Comparison of ENCODE assay signal across 1 cellular context in genomic region chr19:49492573-49493411, GRCh38.
TF ChIP-seq lines count a peak whose summit lies in the region.

No MANE protein-coding gene starts in this region.

TF ChIP-seq in HepG2, 621 proteins besides CTCF, POLR2A, EP300 and RAD21 (continued from another document and continues in another):
- TF ChIP-seq, protein P1, sequence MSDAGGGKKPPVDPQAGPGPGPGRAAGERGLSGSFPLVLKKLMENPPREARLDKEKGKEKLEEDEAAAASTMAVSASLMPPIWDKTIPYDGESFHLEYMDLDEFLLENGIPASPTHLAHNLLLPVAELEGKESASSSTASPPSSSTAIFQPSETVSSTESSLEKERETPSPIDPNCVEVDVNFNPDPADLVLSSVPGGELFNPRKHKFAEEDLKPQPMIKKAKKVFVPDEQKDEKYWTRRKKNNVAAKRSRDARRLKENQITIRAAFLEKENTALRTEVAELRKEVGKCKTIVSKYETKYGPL (CRISPR knock-in tag; IDR thresholded peaks at IDR 0.05), result no peak
- TF ChIP-seq, protein P2, sequence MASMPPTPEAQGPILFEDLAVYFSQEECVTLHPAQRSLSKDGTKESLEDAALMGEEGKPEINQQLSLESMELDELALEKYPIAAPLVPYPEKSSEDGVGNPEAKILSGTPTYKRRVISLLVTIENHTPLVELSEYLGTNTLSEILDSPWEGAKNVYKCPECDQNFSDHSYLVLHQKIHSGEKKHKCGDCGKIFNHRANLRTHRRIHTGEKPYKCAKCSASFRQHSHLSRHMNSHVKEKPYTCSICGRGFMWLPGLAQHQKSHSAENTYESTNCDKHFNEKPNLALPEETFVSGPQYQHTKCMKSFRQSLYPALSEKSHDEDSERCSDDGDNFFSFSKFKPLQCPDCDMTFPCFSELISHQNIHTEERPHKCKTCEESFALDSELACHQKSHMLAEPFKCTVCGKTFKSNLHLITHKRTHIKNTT (CRISPR knock-in tag; IDR thresholded peaks at IDR 0.05), result no peak
- TF ChIP-seq NONO (IDR thresholded peaks at IDR 0.05) (no peak), NONO (CRISPR knock-in tag; conservative IDR thresholded peaks at IDR 0.05) (peak; percentile 46), MXD3 (CRISPR knock-in tag; IDR thresholded peaks at IDR 0.05) (no peak), BCL6 (CRISPR knock-in tag; IDR thresholded peaks at IDR 0.05) (0 out of 2 replicates have a peak, but pooled peaks have one; percentile 10), U2AF1 (optimal IDR thresholded peaks at IDR 0.05; ENCODE audit: low read depth, low read length) (no peak), BORCS8-MEF2B (CRISPR knock-in tag; IDR thresholded peaks at IDR 0.05) (no peak), EEA1 (CRISPR knock-in tag; IDR thresholded peaks at IDR 0.05; ENCODE audit: borderline replicate concordance) (no peak), HOXA7 (CRISPR knock-in tag; IDR thresholded peaks at IDR 0.05) (no peak), ZNF660 (CRISPR knock-in tag; IDR thresholded peaks at IDR 0.05; ENCODE audit: borderline replicate concordance, low read depth) (no peak), ZNF20 (CRISPR knock-in tag; IDR thresholded peaks at IDR 0.05) (no peak), ZNF326 (CRISPR knock-in tag; IDR thresholded peaks at IDR 0.05; ENCODE audit: borderline replicate concordance) (no peak), ZZZ3 (CRISPR knock-in tag; IDR thresholded peaks at IDR 0.05; ENCODE audit: borderline replicate concordance) (no peak), ZNF230 (CRISPR knock-in tag; IDR thresholded peaks at IDR 0.05) (no peak), ZNF878 (CRISPR knock-in tag; IDR thresholded peaks at IDR 0.05) (0 out of 2 replicates have a peak, but pooled peaks have one; percentile 35), ZBED4 (CRISPR knock-in tag; IDR thresholded peaks at IDR 0.05; ENCODE audit: borderline replicate concordance) (no peak), ZNF24 (IDR thresholded peaks at IDR 0.05) (no peak), IRF1 (CRISPR knock-in tag; IDR thresholded peaks at IDR 0.05; ENCODE audit: low read depth) (no peak), ZNF333 (CRISPR knock-in tag; IDR thresholded peaks at IDR 0.05; ENCODE audit: borderline replicate concordance) (no peak), BHLHE40 (IDR thresholded peaks at IDR 0.05; ENCODE audit: low read length) (no peak), ZNF546 (CRISPR knock-in tag; conservative IDR thresholded peaks at IDR 0.05) (no peak)
- TF ChIP-seq, protein P3, sequence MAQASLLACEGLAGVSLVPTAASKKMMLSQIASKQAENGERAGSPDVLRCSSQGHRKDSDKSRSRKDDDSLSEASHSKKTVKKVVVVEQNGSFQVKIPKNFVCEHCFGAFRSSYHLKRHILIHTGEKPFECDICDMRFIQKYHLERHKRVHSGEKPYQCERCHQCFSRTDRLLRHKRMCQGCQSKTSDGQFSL (CRISPR knock-in tag; IDR thresholded peaks at IDR 0.05), result no peak
- TF ChIP-seq, protein P4, sequence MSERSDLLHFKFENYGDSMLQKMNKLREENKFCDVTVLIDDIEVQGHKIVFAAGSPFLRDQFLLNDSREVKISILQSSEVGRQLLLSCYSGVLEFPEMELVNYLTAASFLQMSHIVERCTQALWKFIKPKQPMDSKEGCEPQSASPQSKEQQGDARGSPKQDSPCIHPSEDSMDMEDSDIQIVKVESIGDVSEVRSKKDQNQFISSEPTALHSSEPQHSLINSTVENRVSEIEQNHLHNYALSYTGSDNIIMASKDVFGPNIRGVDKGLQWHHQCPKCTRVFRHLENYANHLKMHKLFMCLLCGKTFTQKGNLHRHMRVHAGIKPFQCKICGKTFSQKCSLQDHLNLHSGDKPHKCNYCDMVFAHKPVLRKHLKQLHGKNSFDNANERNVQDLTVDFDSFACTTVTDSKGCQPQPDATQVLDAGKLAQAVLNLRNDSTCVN (CRISPR knock-in tag; IDR thresholded peaks at IDR 0.05; ENCODE audit: borderline replicate concordance), result no peak
- TF ChIP-seq, protein P5, sequence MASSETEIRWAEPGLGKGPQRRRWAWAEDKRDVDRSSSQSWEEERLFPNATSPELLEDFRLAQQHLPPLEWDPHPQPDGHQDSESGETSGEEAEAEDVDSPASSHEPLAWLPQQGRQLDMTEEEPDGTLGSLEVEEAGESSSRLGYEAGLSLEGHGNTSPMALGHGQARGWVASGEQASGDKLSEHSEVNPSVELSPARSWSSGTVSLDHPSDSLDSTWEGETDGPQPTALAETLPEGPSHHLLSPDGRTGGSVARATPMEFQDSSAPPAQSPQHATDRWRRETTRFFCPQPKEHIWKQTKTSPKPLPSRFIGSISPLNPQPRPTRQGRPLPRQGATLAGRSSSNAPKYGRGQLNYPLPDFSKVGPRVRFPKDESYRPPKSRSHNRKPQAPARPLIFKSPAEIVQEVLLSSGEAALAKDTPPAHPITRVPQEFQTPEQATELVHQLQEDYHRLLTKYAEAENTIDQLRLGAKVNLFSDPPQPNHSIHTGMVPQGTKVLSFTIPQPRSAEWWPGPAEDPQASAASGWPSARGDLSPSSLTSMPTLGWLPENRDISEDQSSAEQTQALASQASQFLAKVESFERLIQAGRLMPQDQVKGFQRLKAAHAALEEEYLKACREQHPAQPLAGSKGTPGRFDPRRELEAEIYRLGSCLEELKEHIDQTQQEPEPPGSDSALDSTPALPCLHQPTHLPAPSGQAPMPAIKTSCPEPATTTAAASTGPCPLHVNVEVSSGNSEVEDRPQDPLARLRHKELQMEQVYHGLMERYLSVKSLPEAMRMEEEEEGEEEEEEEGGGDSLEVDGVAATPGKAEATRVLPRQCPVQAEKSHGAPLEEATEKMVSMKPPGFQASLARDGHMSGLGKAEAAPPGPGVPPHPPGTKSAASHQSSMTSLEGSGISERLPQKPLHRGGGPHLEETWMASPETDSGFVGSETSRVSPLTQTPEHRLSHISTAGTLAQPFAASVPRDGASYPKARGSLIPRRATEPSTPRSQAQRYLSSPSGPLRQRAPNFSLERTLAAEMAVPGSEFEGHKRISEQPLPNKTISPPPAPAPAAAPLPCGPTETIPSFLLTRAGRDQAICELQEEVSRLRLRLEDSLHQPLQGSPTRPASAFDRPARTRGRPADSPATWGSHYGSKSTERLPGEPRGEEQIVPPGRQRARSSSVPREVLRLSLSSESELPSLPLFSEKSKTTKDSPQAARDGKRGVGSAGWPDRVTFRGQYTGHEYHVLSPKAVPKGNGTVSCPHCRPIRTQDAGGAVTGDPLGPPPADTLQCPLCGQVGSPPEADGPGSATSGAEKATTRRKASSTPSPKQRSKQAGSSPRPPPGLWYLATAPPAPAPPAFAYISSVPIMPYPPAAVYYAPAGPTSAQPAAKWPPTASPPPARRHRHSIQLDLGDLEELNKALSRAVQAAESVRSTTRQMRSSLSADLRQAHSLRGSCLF (CRISPR knock-in tag; IDR thresholded peaks at IDR 0.05; ENCODE audit: borderline replicate concordance), result no peak
- TF ChIP-seq, protein P6, sequence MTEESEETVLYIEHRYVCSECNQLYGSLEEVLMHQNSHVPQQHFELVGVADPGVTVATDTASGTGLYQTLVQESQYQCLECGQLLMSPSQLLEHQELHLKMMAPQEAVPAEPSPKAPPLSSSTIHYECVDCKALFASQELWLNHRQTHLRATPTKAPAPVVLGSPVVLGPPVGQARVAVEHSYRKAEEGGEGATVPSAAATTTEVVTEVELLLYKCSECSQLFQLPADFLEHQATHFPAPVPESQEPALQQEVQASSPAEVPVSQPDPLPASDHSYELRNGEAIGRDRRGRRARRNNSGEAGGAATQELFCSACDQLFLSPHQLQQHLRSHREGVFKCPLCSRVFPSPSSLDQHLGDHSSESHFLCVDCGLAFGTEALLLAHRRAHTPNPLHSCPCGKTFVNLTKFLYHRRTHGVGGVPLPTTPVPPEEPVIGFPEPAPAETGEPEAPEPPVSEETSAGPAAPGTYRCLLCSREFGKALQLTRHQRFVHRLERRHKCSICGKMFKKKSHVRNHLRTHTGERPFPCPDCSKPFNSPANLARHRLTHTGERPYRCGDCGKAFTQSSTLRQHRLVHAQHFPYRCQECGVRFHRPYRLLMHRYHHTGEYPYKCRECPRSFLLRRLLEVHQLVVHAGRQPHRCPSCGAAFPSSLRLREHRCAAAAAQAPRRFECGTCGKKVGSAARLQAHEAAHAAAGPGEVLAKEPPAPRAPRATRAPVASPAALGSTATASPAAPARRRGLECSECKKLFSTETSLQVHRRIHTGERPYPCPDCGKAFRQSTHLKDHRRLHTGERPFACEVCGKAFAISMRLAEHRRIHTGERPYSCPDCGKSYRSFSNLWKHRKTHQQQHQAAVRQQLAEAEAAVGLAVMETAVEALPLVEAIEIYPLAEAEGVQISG (CRISPR knock-in tag; IDR thresholded peaks at IDR 0.05), result no peak
- TF ChIP-seq, protein P7, sequence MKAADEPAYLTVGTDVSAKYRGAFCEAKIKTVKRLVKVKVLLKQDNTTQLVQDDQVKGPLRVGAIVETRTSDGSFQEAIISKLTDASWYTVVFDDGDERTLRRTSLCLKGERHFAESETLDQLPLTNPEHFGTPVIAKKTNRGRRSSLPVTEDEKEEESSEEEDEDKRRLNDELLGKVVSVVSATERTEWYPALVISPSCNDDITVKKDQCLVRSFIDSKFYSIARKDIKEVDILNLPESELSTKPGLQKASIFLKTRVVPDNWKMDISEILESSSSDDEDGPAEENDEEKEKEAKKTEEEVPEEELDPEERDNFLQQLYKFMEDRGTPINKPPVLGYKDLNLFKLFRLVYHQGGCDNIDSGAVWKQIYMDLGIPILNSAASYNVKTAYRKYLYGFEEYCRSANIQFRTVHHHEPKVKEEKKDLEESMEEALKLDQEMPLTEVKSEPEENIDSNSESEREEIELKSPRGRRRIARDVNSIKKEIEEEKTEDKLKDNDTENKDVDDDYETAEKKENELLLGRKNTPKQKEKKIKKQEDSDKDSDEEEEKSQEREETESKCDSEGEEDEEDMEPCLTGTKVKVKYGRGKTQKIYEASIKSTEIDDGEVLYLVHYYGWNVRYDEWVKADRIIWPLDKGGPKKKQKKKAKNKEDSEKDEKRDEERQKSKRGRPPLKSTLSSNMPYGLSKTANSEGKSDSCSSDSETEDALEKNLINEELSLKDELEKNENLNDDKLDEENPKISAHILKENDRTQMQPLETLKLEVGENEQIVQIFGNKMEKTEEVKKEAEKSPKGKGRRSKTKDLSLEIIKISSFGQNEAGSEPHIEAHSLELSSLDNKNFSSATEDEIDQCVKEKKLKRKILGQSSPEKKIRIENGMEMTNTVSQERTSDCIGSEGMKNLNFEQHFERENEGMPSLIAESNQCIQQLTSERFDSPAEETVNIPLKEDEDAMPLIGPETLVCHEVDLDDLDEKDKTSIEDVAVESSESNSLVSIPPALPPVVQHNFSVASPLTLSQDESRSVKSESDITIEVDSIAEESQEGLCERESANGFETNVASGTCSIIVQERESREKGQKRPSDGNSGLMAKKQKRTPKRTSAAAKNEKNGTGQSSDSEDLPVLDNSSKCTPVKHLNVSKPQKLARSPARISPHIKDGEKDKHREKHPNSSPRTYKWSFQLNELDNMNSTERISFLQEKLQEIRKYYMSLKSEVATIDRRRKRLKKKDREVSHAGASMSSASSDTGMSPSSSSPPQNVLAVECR (CRISPR knock-in tag; IDR thresholded peaks at IDR 0.05; ENCODE audit: borderline replicate concordance), result no peak; the same call in 1 of the 2 replicates
- TF ChIP-seq, protein P8, sequence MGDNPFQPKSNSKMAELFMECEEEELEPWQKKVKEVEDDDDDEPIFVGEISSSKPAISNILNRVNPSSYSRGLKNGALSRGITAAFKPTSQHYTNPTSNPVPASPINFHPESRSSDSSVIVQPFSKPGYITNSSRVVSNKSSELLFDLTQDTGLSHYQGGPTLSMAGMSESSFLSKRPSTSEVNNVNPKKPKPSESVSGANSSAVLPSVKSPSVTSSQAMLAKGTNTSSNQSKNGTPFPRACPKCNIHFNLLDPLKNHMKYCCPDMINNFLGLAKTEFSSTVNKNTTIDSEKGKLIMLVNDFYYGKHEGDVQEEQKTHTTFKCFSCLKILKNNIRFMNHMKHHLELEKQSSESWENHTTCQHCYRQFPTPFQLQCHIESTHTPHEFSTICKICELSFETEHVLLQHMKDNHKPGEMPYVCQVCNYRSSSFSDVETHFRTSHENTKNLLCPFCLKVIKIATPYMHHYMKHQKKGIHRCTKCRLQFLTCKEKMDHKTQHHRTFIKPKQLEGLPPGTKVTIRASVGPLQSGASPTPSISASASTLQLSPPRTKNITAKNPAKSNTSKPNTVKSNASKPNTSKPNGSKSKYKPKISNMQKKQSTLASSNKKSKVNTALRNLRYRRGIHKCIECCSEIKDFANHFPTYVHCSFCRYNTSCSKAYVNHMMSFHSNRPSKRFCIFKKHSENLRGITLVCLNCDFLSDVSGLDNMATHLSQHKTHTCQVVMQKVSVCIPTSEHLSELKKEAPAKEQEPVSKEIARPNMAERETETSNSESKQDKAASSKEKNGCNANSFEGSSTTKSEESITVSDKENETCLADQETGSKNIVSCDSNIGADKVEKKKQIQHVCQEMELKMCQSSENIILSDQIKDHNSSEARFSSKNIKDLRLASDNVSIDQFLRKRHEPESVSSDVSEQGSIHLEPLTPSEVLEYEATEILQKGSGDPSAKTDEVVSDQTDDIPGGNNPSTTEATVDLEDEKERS (CRISPR knock-in tag; IDR thresholded peaks at IDR 0.05), result no peak
- TF ChIP-seq, protein P9, sequence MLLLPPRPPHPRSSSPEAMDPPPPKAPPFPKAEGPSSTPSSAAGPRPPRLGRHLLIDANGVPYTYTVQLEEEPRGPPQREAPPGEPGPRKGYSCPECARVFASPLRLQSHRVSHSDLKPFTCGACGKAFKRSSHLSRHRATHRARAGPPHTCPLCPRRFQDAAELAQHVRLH (CRISPR knock-in tag; IDR thresholded peaks at IDR 0.05; ENCODE audit: borderline replicate concordance, low read depth), result no peak
